ENCODE assay signal across 28 cellular contexts in the genomic region with DNA sequence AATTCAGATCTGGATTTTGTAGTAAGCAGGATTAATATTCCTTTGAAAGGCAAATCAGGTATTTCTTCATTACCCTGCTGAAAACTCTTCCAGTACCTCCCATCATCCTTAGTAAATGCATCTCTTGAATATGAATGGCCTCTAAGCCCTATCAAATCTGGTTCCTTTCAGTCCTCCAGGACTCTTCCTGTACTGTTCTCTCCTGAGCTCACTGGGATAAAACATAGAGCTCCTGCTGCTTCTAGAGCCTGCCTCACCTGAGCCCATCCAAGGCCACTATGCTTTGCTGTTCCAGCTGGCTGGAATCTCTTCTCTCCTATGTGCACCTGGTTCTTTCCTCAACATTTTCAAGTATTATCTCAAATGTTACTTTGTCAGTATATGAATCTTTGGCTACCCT.
"Had no signal": no experiment of that assay in that cellular context is flagged by ENCODE, and none has a peak within 500 bp of the region (broad histone marks: within the 10 kb centered on the region; RNA-seq: fewer than 3 reads in every experiment).

No MANE protein-coding gene starts in this region.

- H3K27ac ChIP-seq: colonic mucosa, epithelial cell of prostate, esophagus squamous epithelium, gastrocnemius medialis, heart right ventricle, left lung, lower lobe of right lung had no signal

- H3K4me1 Mint-ChIP-seq: mesothelial cell of epicardium, naive B cell had no signal

- H3K36me3 Mint-ChIP-seq: mesothelial cell of epicardium, naive B cell had no signal

- H3K27me3 Mint-ChIP-seq: dendritic cell treated with granulocyte-macrophage colony-stimulating factor and Interleukin-4, amounts not matched to agents 40 ng/mL and 50 ng/mL, for 4 days; effector memory CD8-positive, alpha-beta T cell; naive B cell had no signal

- ATAC-seq: effector memory CD8-positive, alpha-beta T cell; esophagus mucosa; gastrocnemius medialis; heart right ventricle; left cardiac atrium; left lung; left ventricle myocardium superior; lower lobe of right lung; mucosa of descending colon had no signal

- H3K36me3 ChIP-seq: colonic mucosa, esophagus squamous epithelium, gastrocnemius medialis, heart right ventricle, left lung, lower lobe of right lung had no signal

- H3K9me3 Mint-ChIP-seq: dendritic cell treated with granulocyte-macrophage colony-stimulating factor and Interleukin-4, amounts not matched to agents 40 ng/mL and 50 ng/mL, for 4 days; endodermal cell; mesothelial cell of epicardium had no signal

- H3K4me3 Mint-ChIP-seq: dendritic cell treated with granulocyte-macrophage colony-stimulating factor and Interleukin-4, amounts not matched to agents 40 ng/mL and 50 ng/mL, for 4 days; effector memory CD8-positive, alpha-beta T cell; endodermal cell; mesothelial cell of epicardium; naive B cell had no signal

- FAIRE-seq: endometrium, islet of Langerhans, keratinocyte had no signal

- H3K27ac Mint-ChIP-seq: dendritic cell treated with granulocyte-macrophage colony-stimulating factor and Interleukin-4, amounts not matched to agents 40 ng/mL and 50 ng/mL, for 4 days; effector memory CD8-positive, alpha-beta T cell; endodermal cell; mesothelial cell of epicardium; naive B cell had no signal

- H3K4me1 ChIP-seq: colonic mucosa, esophagus squamous epithelium, gastrocnemius medialis, heart right ventricle, left lung, lower lobe of right lung had no signal

- DNase-seq: colonic mucosa; cortex of kidney; effector CD8-positive, alpha-beta T cell; effector memory CD8-positive, alpha-beta T cell; endodermal cell; erythroblast; esophagus squamous epithelium; foreskin fibroblast; foreskin melanocyte; gastrocnemius medialis; glutamatergic neuron; head of caudate nucleus; heart right ventricle; hippocampal formation; left cardiac atrium; left lung; left ventricle myocardium superior; lower lobe of right lung; mesenchymal stem cell; mucosa of descending colon; naive B cell had no signal

- H3K27me3 ChIP-seq: colonic mucosa, esophagus squamous epithelium, gastrocnemius medialis, heart right ventricle, left lung had no signal

- H3K4me3 ChIP-seq: colonic mucosa, esophagus squamous epithelium, gastrocnemius medialis, heart right ventricle, left lung, lower lobe of right lung, mucosa of descending colon had no signal

- H3K9me3 ChIP-seq: colonic mucosa, esophagus squamous epithelium, gastrocnemius medialis, left lung, lower lobe of right lung had no signal
